28 cellular contexts compared by ENCODE assay signal in the genomic region with DNA sequence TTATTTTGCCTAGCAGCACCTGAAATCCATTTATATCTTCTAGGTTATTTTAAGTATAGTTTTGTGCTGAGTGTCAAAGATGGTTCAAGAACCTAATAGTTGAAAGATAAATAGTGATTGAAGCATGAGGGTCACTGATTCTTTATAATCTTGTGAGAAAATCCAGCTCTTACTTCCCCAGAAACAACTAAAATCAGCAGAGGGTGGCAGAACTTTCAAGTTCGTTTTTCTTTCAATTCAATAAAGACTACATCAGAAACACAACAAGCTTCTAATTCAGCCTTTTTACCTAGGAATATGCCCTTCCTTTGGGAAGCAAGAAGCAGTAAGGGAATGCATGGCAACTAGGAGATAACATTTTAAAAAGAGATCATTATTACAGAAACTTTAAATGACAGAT.
"Had no signal": no experiment of that assay in that cellular context is flagged by ENCODE, and none has a peak within 500 bp of the region (broad histone marks: within the 10 kb centered on the region; RNA-seq: fewer than 3 reads in every experiment).

No MANE protein-coding gene starts in this region.

- FAIRE-seq: colon, endometrium, endothelial cell of umbilical vein, frontal cortex had no signal

- H3K4me1 ChIP-seq: colonic mucosa, esophagus muscularis mucosa, esophagus squamous epithelium, foreskin keratinocyte, gastrocnemius medialis, gastroesophageal sphincter, heart left ventricle had no signal

- H3K4me3 ChIP-seq: colonic mucosa, coronary artery, dorsolateral prefrontal cortex, esophagus muscularis mucosa, esophagus squamous epithelium, gastrocnemius medialis, gastroesophageal sphincter, heart left ventricle, heart right ventricle had no signal

- ATAC-seq: effector memory CD8-positive, alpha-beta T cell; esophagus mucosa; foreskin keratinocyte; gastrocnemius medialis; gastroesophageal sphincter; heart left ventricle; heart right ventricle had no signal

- H3K9me3 ChIP-seq: colonic mucosa, esophagus muscularis mucosa, esophagus squamous epithelium, gastrocnemius medialis, gastroesophageal sphincter, heart right ventricle had no signal

- H3K27ac ChIP-seq: colonic mucosa, coronary artery, dorsolateral prefrontal cortex, epithelial cell of prostate, esophagus muscularis mucosa, esophagus squamous epithelium, foreskin keratinocyte, gastrocnemius medialis, gastroesophageal sphincter, heart left ventricle, heart right ventricle had no signal

- DNase-seq: colonic mucosa; cortex of kidney; dermis blood vessel endothelial cell; dorsolateral prefrontal cortex; effector CD4-positive, alpha-beta T cell; effector CD8-positive, alpha-beta T cell; effector memory CD4-positive, alpha-beta T cell; effector memory CD8-positive, alpha-beta T cell; endodermal cell; erythroblast; esophagus squamous epithelium; foreskin fibroblast; foreskin keratinocyte; foreskin melanocyte; gastrocnemius medialis; glutamatergic neuron; head of caudate nucleus; heart left ventricle; heart right ventricle had no signal
